1 cellular context compared by ENCODE assay signal in genomic region chr5:140795259-140795641, GRCh38.
TF ChIP-seq lines count a peak whose summit lies in the region.

No MANE protein-coding gene starts in this region.

TF ChIP-seq in SK-N-SH, 30 proteins besides CTCF, POLR2A, EP300 and RAD21 (continued from another document):
- TF ChIP-seq REST (IDR thresholded peaks at IDR 0.05; ENCODE audit: low read depth, low read length) (no peak), SMC3 (IDR thresholded peaks at IDR 0.05; ENCODE audit: low read depth, low read length) (no peak), CHD2 (IDR thresholded peaks at IDR 0.05; ENCODE audit: low read length, partially characterized antibody) (no peak), FOSL2 (IDR thresholded peaks at IDR 0.05; ENCODE audit: borderline replicate concordance, low read depth) (no peak)
